Comparison of ENCODE assay signal across 20 cellular contexts in genomic region chr5:179410291-179411160, GRCh38.
DNase-seq lines count a peak whose midpoint lies in the region; ATAC-seq and TF ChIP-seq lines count a peak whose summit lies in the region.
"Had no signal": no experiment of that assay in that cellular context is flagged by ENCODE, and none has a peak within 500 bp of the region (broad histone marks: within the 10 kb centered on the region; RNA-seq: fewer than 3 reads in every experiment).

No MANE protein-coding gene starts in this region.

- H3K4me1 ChIP-seq in transverse colon: no peaks in the 10 kb centered on the region
- H3K4me1 ChIP-seq: A549 had no signal

- H3K27me3 ChIP-seq in transverse colon: no peaks in the 10 kb centered on the region

- H3K4me3 ChIP-seq in transverse colon: no peak overlapping the region
- H3K4me3 ChIP-seq: A549, GM12878, PC-9 had no signal

- no peak overlapping the region for H3K27ac ChIP-seq in transverse colon
- H3K27ac ChIP-seq: A549, PC-9 had no signal

- WGBS in transverse colon (ENCODE audit: low coverage in 1 of 2), 2 donors: 87% methylated on average over 25 of the region's 27 CpGs; no CpG with 5 or more reads in 1 of the 2 donors

- no peaks in the 10 kb centered on the region for H3K36me3 ChIP-seq in transverse colon

- H3K27ac Mint-ChIP-seq in WTC11 (no peak overlapping the region), type B pancreatic cell (no peak overlapping the region)
- H3K27ac Mint-ChIP-seq: CD4-positive, CD25-positive, alpha-beta regulatory T cell; H9 had no signal

- no peak for TF ChIP-seq EP300 in transverse colon (IDR thresholded peaks at IDR 0.05; ENCODE audit: low read depth)

- H3K4me3 Mint-ChIP-seq in WTC11: no peak overlapping the region
- H3K4me3 Mint-ChIP-seq in type B pancreatic cell: no peak overlapping the region
- H3K4me3 Mint-ChIP-seq: CD4-positive, CD25-positive, alpha-beta regulatory T cell; H9 had no signal

- H3K9me3 Mint-ChIP-seq in WTC11 (peaks cover 7% of the 10 kb centered on the region; the same call in 1 of the 2 replicates), type B pancreatic cell (no peaks in the 10 kb centered on the region)
- H3K9me3 Mint-ChIP-seq: CD4-positive, CD25-positive, alpha-beta regulatory T cell had no signal

- no peaks in the 10 kb centered on the region for H3K27me3 Mint-ChIP-seq in WTC11 (ENCODE audit: low read depth)
- peaks cover 4% of the 10 kb centered on the region for H3K27me3 Mint-ChIP-seq in type B pancreatic cell
- H3K27me3 Mint-ChIP-seq: CD4-positive, CD25-positive, alpha-beta regulatory T cell had no signal

- POLR2A ChIA-PET in WTC11 (lab: Charles Lee): no interaction called here

- no peak for TF ChIP-seq POLR2A in transverse colon (IDR thresholded peaks at IDR 0.05)

- intact Hi-C loops in cardiac septum (cut with DNase I): no loop called here
- intact Hi-C loops in Right ventricle myocardium superior (cut with DNase I): no loop called here
- intact Hi-C loops in transverse colon (cut with DNase I; ENCODE audit: low total_unique reads): no loop called here

- CTCF ChIA-PET in WTC11 (lab: Charles Lee): no interaction called here

- TF ChIP-seq CTCF in WTC11 (IDR thresholded peaks at IDR 0.05) (no peak), type B pancreatic cell (conservative IDR thresholded peaks at IDR 0.05) (no peak), transverse colon (IDR thresholded peaks at IDR 0.05) (no peak)

- H3K36me3 Mint-ChIP-seq in WTC11 (no peaks in the 10 kb centered on the region), type B pancreatic cell (no peaks in the 10 kb centered on the region)
- H3K36me3 Mint-ChIP-seq: CD4-positive, CD25-positive, alpha-beta regulatory T cell had no signal

- in situ Hi-C loops in transverse colon (cut with MboI; ENCODE audit: low pct_ligation_motif_present in 1 of 4, low pct_unique_long_range_greater_than_20kb in 1 of 4, low sequenced_read_pairs in 3 of 4): no loop called here

- ATAC-seq in Right ventricle myocardium superior (ENCODE audit: poor library complexity) (no peak), WTC11 (peak; percentile 36), GM18873 (IDR thresholded peaks at IDR 0.05; ENCODE audit: low FRiP score, unreplicated experiment) (no peak)
- ATAC-seq: A549, GM12878 had no signal

- DNase-seq in cardiac septum (ENCODE audit: low spot score) (peak; percentile 67), Right ventricle myocardium superior (no peak), WTC11 (ENCODE audit: low spot score) (no peak), iPS-NIHi7 (ENCODE audit: extremely low spot score) (peak; percentile 18), type B pancreatic cell (ENCODE audit: extremely low spot score, unreplicated experiment) (peak; percentile 64), transverse colon (no peak)
- DNase-seq in activated CD4-positive, alpha-beta T cell treated with anti-CD3 and anti-CD28 coated beads for 48 hours: no peak
- DNase-seq: Calu3; CD4-positive, CD25-positive, alpha-beta regulatory T cell; DMS79; Karpas-422; MM.1S; NCI-H187 treated with DMSO at 0.1 percent for 48 hours; NCI-H446 treated with DMSO at 0.1 percent for 48 hours; NCI-H748 treated with DMSO at 0.1 percent for 48 hours; PC-9 had no signal

- no peaks in the 10 kb centered on the region for H3K9me3 ChIP-seq in transverse colon
- H3K9me3 ChIP-seq: A549 had no signal

- H3K4me1 Mint-ChIP-seq in WTC11 (no peaks in the 10 kb centered on the region), type B pancreatic cell (ENCODE audit: unreplicated experiment) (peaks cover 10% of the 10 kb centered on the region)
- H3K4me1 Mint-ChIP-seq: CD4-positive, CD25-positive, alpha-beta regulatory T cell; H9 had no signal

TF ChIP-seq in WTC11, 78 proteins besides CTCF, POLR2A, EP300 and RAD21 (continues in another document):
- TF ChIP-seq ZNF232 (CRISPR knock-in tag; IDR thresholded peaks at IDR 0.05) (no peak), CBFB (CRISPR knock-in tag; IDR thresholded peaks at IDR 0.05; ENCODE audit: low read depth) (no peak), FOXJ3 (CRISPR knock-in tag; IDR thresholded peaks at IDR 0.05; ENCODE audit: borderline replicate concordance) (no peak), AFF4 (CRISPR knock-in tag; IDR thresholded peaks at IDR 0.05; ENCODE audit: borderline replicate concordance) (no peak), CREB1 (CRISPR knock-in tag; IDR thresholded peaks at IDR 0.05) (no peak), PREB (CRISPR knock-in tag; IDR thresholded peaks at IDR 0.05; ENCODE audit: borderline replicate concordance) (no peak), FOXP1 (CRISPR knock-in tag; IDR thresholded peaks at IDR 0.05; ENCODE audit: borderline replicate concordance) (no peak), FOXK1 (CRISPR knock-in tag; IDR thresholded peaks at IDR 0.05) (no peak), ATF3 (CRISPR knock-in tag; conservative IDR thresholded peaks at IDR 0.05) (no peak), ZNF671 (CRISPR knock-in tag; IDR thresholded peaks at IDR 0.05) (no peak), ZNF423 (CRISPR knock-in tag; IDR thresholded peaks at IDR 0.05) (no peak), E2F1 (CRISPR knock-in tag; IDR thresholded peaks at IDR 0.05) (no peak), ZNF396 (CRISPR knock-in tag; IDR thresholded peaks at IDR 0.05; ENCODE audit: borderline replicate concordance) (no peak)

Comparison
In these comparisons a context has a peak if more than half of its experiments do, and no peak if none do; other contexts are left out.
1. DNase-seq: peak in cardiac septum (single experiment), iPS-NIHi7 (single experiment) and type B pancreatic cell (single experiment); none in Right ventricle myocardium superior (single experiment), WTC11 (single experiment), activated CD4-positive, alpha-beta T cell treated with anti-CD3 and anti-CD28 coated beads for 48 hours (single experiment) and transverse colon (single experiment).